In genomic region chr1:207327994-207328393, GRCh38 we compare ENCODE assay signal across 13 cellular contexts. TPM values are rescaled to one million over a fixed set of nuclear protein-coding genes. Genes with fewer than 3 reads are reported as not detected.
DNase-seq lines count a peak whose midpoint lies in the region; ATAC-seq and TF ChIP-seq lines count a peak whose summit lies in the region.
"Had no signal": no experiment of that assay in that cellular context is flagged by ENCODE, and none has a peak within 500 bp of the region (broad histone marks: within the 10 kb centered on the region; RNA-seq: fewer than 3 reads in every experiment).

No MANE protein-coding gene starts in this region.

- ATAC-seq in activated naive CD8-positive, alpha-beta T cell treated with anti-CD3 and anti-CD28 coated beads, Interleukin-2, amount 50 U/mL, for 24 hours: no peak
- ATAC-seq in left lobe of liver (peak; percentile 34), GM18861 (IDR thresholded peaks at IDR 0.05; ENCODE audit: unreplicated experiment) (no peak), HG02763 (IDR thresholded peaks at IDR 0.05; ENCODE audit: unreplicated experiment) (no peak)

- no peaks in the 10 kb centered on the region for H4K20me1 ChIP-seq in osteoblast (ENCODE audit: insufficient read depth, low read length)

- no peak overlapping the region for H3K4me3 ChIP-seq in osteoblast (ENCODE audit: insufficient read depth, low read length)
- H3K4me3 ChIP-seq: esophagus squamous epithelium had no signal

- no peaks in the 10 kb centered on the region for H3K27me3 Mint-ChIP-seq in activated naive CD8-positive, alpha-beta T cell treated with anti-CD3 and anti-CD28 coated beads, Interleukin-2, amount 50 U/mL, for 24 hours
- no peaks in the 10 kb centered on the region for H3K27me3 Mint-ChIP-seq in mesothelial cell of epicardium (ENCODE audit: low read depth)
- H3K27me3 Mint-ChIP-seq: activated CD4-positive, alpha-beta memory T cell treated with anti-CD3 and anti-CD28 coated beads, Interleukin-2, amount 10 ng/mL, durations not matched to agents 7 days and 5 days had no signal

- no peaks in the 10 kb centered on the region for H3K79me2 ChIP-seq in osteoblast (ENCODE audit: insufficient read depth, low read length)

- no peaks in the 10 kb centered on the region for H3K9me3 ChIP-seq in osteoblast (ENCODE audit: low read depth, low read length)
- H3K9me3 ChIP-seq: esophagus squamous epithelium had no signal

- H3K36me3 Mint-ChIP-seq in activated naive CD8-positive, alpha-beta T cell treated with anti-CD3 and anti-CD28 coated beads, Interleukin-2, amount 50 U/mL, for 24 hours (ENCODE audit: low read depth): peaks cover 92% of the 10 kb centered on the region
- H3K36me3 Mint-ChIP-seq in mesothelial cell of epicardium: peaks cover 27% of the 10 kb centered on the region

- no peak overlapping the region for H2AFZ ChIP-seq in osteoblast (ENCODE audit: low read length)

- H3K4me1 Mint-ChIP-seq in activated naive CD8-positive, alpha-beta T cell treated with anti-CD3 and anti-CD28 coated beads, Interleukin-2, amount 50 U/mL, for 24 hours: peaks cover 71% of the 10 kb centered on the region
- H3K4me1 Mint-ChIP-seq in mesothelial cell of epicardium: peaks cover 4% of the 10 kb centered on the region

- H3K27ac Mint-ChIP-seq in activated naive CD8-positive, alpha-beta T cell treated with anti-CD3 and anti-CD28 coated beads, Interleukin-2, amount 50 U/mL, for 24 hours: peak overlapping the region; percentile 51
- no peak overlapping the region for H3K27ac Mint-ChIP-seq in mesothelial cell of epicardium
- H3K27ac Mint-ChIP-seq: activated CD4-positive, alpha-beta memory T cell treated with anti-CD3 and anti-CD28 coated beads, Interleukin-2, amount 10 ng/mL, durations not matched to agents 7 days and 5 days had no signal

- H3K4me1 ChIP-seq in osteoblast (ENCODE audit: insufficient read depth, low read length): peaks cover 5% of the 10 kb centered on the region

- H3K36me3 ChIP-seq in osteoblast (ENCODE audit: insufficient read depth, low read length): peaks cover 4% of the 10 kb centered on the region

- DNase-seq in CD1c-positive myeloid dendritic cell (ENCODE audit: extremely low spot score) (peak; percentile 27), HCEC 1CT (peak; percentile 92), left lobe of liver (ENCODE audit: low spot score) (no peak), osteoblast (ENCODE audit: insufficient read length, low spot score, missing footprints) (no peak), mesothelial cell of epicardium (ENCODE audit: low spot score in 2 of 2, unreplicated experiment in 2 of 2) (no peak)
- no peak for DNase-seq in activated naive CD8-positive, alpha-beta T cell treated with anti-CD3 and anti-CD28 coated beads, Interleukin-2, amount 50 U/mL, for 24 hours
- DNase-seq: activated CD4-positive, alpha-beta memory T cell treated with anti-CD3 and anti-CD28 coated beads, Interleukin-2, amount 10 ng/mL, durations not matched to agents 7 days and 5 days; esophagus squamous epithelium; kidney; NCI-H510A; stimulated activated CD4-positive, alpha-beta T cell treated with anti-CD3 and anti-CD28 coated beads, Interleukin-4, amount 100 ng/mL, for 1 hour had no signal

- peak overlapping the region; percentile 5 for H3K4me3 Mint-ChIP-seq in activated naive CD8-positive, alpha-beta T cell treated with anti-CD3 and anti-CD28 coated beads, Interleukin-2, amount 50 U/mL, for 24 hours
- H3K4me3 Mint-ChIP-seq in mesothelial cell of epicardium: no peak overlapping the region
- H3K4me3 Mint-ChIP-seq: activated CD4-positive, alpha-beta memory T cell treated with anti-CD3 and anti-CD28 coated beads, Interleukin-2, amount 10 ng/mL, durations not matched to agents 7 days and 5 days had no signal

- no peak overlapping the region for H3K27ac ChIP-seq in osteoblast (ENCODE audit: low read depth, low read length)
- H3K27ac ChIP-seq: esophagus squamous epithelium had no signal

- H3K4me2 ChIP-seq in osteoblast (ENCODE audit: insufficient read depth, low read length): no peak overlapping the region

- TF ChIP-seq CTCF in osteoblast (IDR thresholded peaks at IDR 0.05; ENCODE audit: extremely low read depth, low read depth, low read length) (no peak), mesothelial cell of epicardium (IDR thresholded peaks at IDR 0.05; ENCODE audit: unreplicated experiment) (no peak)

- H3K27me3 ChIP-seq in osteoblast (ENCODE audit: insufficient read depth, low read length): no peaks in the 10 kb centered on the region
- H3K27me3 ChIP-seq: esophagus squamous epithelium had no signal

- peaks cover 6% of the 10 kb centered on the region for H3K9me3 Mint-ChIP-seq in activated naive CD8-positive, alpha-beta T cell treated with anti-CD3 and anti-CD28 coated beads, Interleukin-2, amount 50 U/mL, for 24 hours
- H3K9me3 Mint-ChIP-seq in mesothelial cell of epicardium: peaks cover 3% of the 10 kb centered on the region

RNA-seq across cellular contexts. Expression of gene CD55, which starts 6.5 kb away (rescaled TPM):
- 9.8 TPM for total RNA-seq in left lobe of liver
- 5.6 and 9.0 TPM in 2 replicates for total RNA-seq in osteoblast
- 35.1 to 37.9 TPM (median 35.3 TPM) in 3 replicates for total RNA-seq in mesothelial cell of epicardium

Comparison
In these comparisons a context has a peak if more than half of its experiments do, and no peak if none do; other contexts are left out.
1. DNase-seq: peak in CD1c-positive myeloid dendritic cell (single experiment) and HCEC 1CT (single experiment); none in activated naive CD8-positive, alpha-beta T cell treated with anti-CD3 and anti-CD28 coated beads, Interleukin-2, amount 50 U/mL, for 24 hours (single experiment), left lobe of liver (single experiment), osteoblast (single experiment) and mesothelial cell of epicardium (0 of 2).